ENCODE assay signal across 10 cellular contexts in genomic region chr2:20212459-20212870, GRCh38. TPM values are rescaled to one million over a fixed set of nuclear protein-coding genes. Genes with fewer than 3 reads are reported as not detected.
DNase-seq lines count a peak whose midpoint lies in the region; ATAC-seq and TF ChIP-seq lines count a peak whose summit lies in the region.
"Had no signal": no experiment of that assay in that cellular context is flagged by ENCODE, and none has a peak within 500 bp of the region (broad histone marks: within the 10 kb centered on the region; RNA-seq: fewer than 3 reads in every experiment).

No MANE protein-coding gene starts in this region.

- H3K27ac ChIP-seq in MM.1S (ENCODE audit: low read length) (peak overlapping the region; percentile 98), esophagus (ENCODE audit: low read depth in 2 of 2, low read length in 1 of 2) (peak overlapping the region; percentile 96), smooth muscle cell (ENCODE audit: low read depth) (peak overlapping the region; percentile 87)

- DNase-seq in MM.1S = peak; percentile 87
- DNase-seq in smooth muscle cell (lab: John Stamatoyannopoulos, UW; ENCODE audit: unreplicated experiment) = no peak
- no peak for DNase-seq in AML-193 (lab: John Stamatoyannopoulos, UW)
- DNase-seq in natural killer cell = no peak
- no peak for DNase-seq in activated CD4-positive, CD25-positive, alpha-beta regulatory T cell (lab: John Stamatoyannopoulos, UW)
- DNase-seq: caudate nucleus had no signal

- H3F3A ChIP-seq in MM.1S (ENCODE audit: insufficient read depth, low read length) (peaks cover 100% of the 10 kb centered on the region), smooth muscle cell (ENCODE audit: low read depth) (no peaks in the 10 kb centered on the region)

- H3K4me1 ChIP-seq in MM.1S (ENCODE audit: low read length) = peaks cover 98% of the 10 kb centered on the region
- H3K4me1 ChIP-seq in esophagus (ENCODE audit: control insufficient read depth in 2 of 2, insufficient read depth in 2 of 2, low read length in 1 of 2) = peaks cover 8 to 61% of the 10 kb centered on the region in 2 donors
- H3K4me1 ChIP-seq in smooth muscle cell (ENCODE audit: low read depth) = peaks cover 15% of the 10 kb centered on the region

- no peaks in the 10 kb centered on the region for H3K27me3 ChIP-seq in MM.1S (replicated peaks; ENCODE audit: insufficient read depth, low read length)
- no peaks in the 10 kb centered on the region for H3K27me3 ChIP-seq in esophagus (ENCODE audit: control insufficient read depth in 1 of 2, insufficient read depth in 2 of 2, low read length in 2 of 2)
- no peaks in the 10 kb centered on the region for H3K27me3 ChIP-seq in smooth muscle cell (ENCODE audit: low read depth)

- TF ChIP-seq CTCF in MM.1S (IDR thresholded peaks at IDR 0.05; ENCODE audit: low read length) (no peak), smooth muscle cell (IDR thresholded peaks at IDR 0.05; ENCODE audit: borderline replicate concordance, insufficient read depth, poor library complexity, severe bottlenecking) (no peak), natural killer cell (IDR thresholded peaks at IDR 0.05) (no peak)

- H3K4me1 Mint-ChIP-seq in natural killer cell = no peaks in the 10 kb centered on the region

- no peaks in the 10 kb centered on the region for H3K9me3 Mint-ChIP-seq in natural killer cell

- H3K9ac ChIP-seq in MM.1S (ENCODE audit: low read length) = peak overlapping the region; percentile 92
- H3K9ac ChIP-seq in smooth muscle cell (ENCODE audit: low read depth) = peak overlapping the region; percentile 64

- H3K4me2 ChIP-seq in MM.1S (ENCODE audit: low read depth, low read length) (peak overlapping the region; percentile 93), smooth muscle cell (peak overlapping the region; percentile 70)

- no peak overlapping the region for H3K4me3 Mint-ChIP-seq in natural killer cell

- H3K27ac Mint-ChIP-seq in natural killer cell = no peak overlapping the region

- ATAC-seq in GM19438 (IDR thresholded peaks at IDR 0.05; ENCODE audit: low read depth, unreplicated experiment) = peak; percentile 36
- no peak for ATAC-seq in natural killer cell
- no peak for ATAC-seq in HG03196 (IDR thresholded peaks at IDR 0.05; ENCODE audit: unreplicated experiment)
- ATAC-seq: sciatic nerve had no signal

- H3K79me2 ChIP-seq in MM.1S (ENCODE audit: low read length) (peaks cover 98% of the 10 kb centered on the region), smooth muscle cell (ENCODE audit: low read depth) (peaks cover 5% of the 10 kb centered on the region)

- H3K4me3 ChIP-seq in MM.1S (ENCODE audit: low read length) = peak overlapping the region; percentile 56
- peak overlapping the region; percentile 15 to 16 for H3K4me3 ChIP-seq in esophagus (ENCODE audit: low read depth in 1 of 2, low read length in 2 of 2)
- no peak overlapping the region for H3K4me3 ChIP-seq in smooth muscle cell

- H3K36me3 Mint-ChIP-seq in natural killer cell = no peaks in the 10 kb centered on the region

- H3K36me3 ChIP-seq in MM.1S (replicated peaks; ENCODE audit: insufficient read depth, low read length) = no peaks in the 10 kb centered on the region
- H3K36me3 ChIP-seq in esophagus (ENCODE audit: control insufficient read depth in 2 of 2, insufficient read depth in 2 of 2, low read length in 1 of 2) = peaks cover 0 to 19% of the 10 kb centered on the region in 2 donors
- H3K36me3 ChIP-seq in smooth muscle cell (ENCODE audit: low read depth) = no peaks in the 10 kb centered on the region

- H3K27me3 Mint-ChIP-seq in natural killer cell (ENCODE audit: low read depth in 2 of 2) = no peaks in the 10 kb centered on the region

- H3K9me3 ChIP-seq in MM.1S (replicated peaks; ENCODE audit: insufficient read depth, low read length) (no peaks in the 10 kb centered on the region), esophagus (ENCODE audit: control insufficient read depth in 2 of 2, insufficient read depth in 1 of 2, low read depth in 1 of 2, low read length in 1 of 2) (no peaks in the 10 kb centered on the region), smooth muscle cell (replicated peaks; ENCODE audit: low read depth) (no peaks in the 10 kb centered on the region)

- H2AFZ ChIP-seq in MM.1S (ENCODE audit: low read length) = no peak overlapping the region
- H2AFZ ChIP-seq in smooth muscle cell (ENCODE audit: low read depth) = peak overlapping the region; percentile 41

- H4K20me1 ChIP-seq in MM.1S (ENCODE audit: insufficient read depth, low read length) (no peaks in the 10 kb centered on the region), smooth muscle cell (ENCODE audit: low read depth) (no peaks in the 10 kb centered on the region)

- WGBS in esophagus, 2 donors = 35 to 57% methylated on average over 11 of the region's 11 CpGs
- WGBS in smooth muscle cell (ENCODE audit: low lambda C conversion rate) = 33% methylated on average over 11 of the region's 11 CpGs

- intact Hi-C loops in natural killer cell (cut with micrococcal nuclease) = no loop called here

- no peaks in the 10 kb centered on the region for H3K9me2 ChIP-seq in MM.1S (replicated peaks; ENCODE audit: insufficient read depth, low read length)

RNA-seq across cellular contexts. Expression of gene SDC1, which starts 12.5 kb away (rescaled TPM):
- 100 to 1,000 TPM; 239 to 334 TPM for polyA plus RNA-seq in esophagus
- total RNA-seq in smooth muscle cell = 61.0 and 81.1 TPM in 2 replicates
- 88.1 and 110 TPM in 2 replicates for polyA plus RNA-seq in smooth muscle cell
- total RNA-seq in natural killer cell = under 1 TPM in 1 of 3 donors, not detected in 2; 0.63 TPM

Comparison
In these comparisons a context has a peak if more than half of its experiments do, and no peak if none do; other contexts are left out.
1. RNA of gene SDC1, which starts 12.5 kb away (total RNA-seq): 61.0 to 81.1 TPM in smooth muscle cell; 0.63 TPM in natural killer cell; every median in the first group is over 10 times any median in the second.
2. Peak in every context shown above with its lines, with median percentiles within 50 percentile points of each other: H3K27ac ChIP-seq.